Comparison of ENCODE assay signal across 20 cellular contexts in genomic region chr2:144415381-144415780, GRCh38.
DNase-seq lines count a peak whose midpoint lies in the region; ATAC-seq and TF ChIP-seq lines count a peak whose summit lies in the region.
"Had no signal": no experiment of that assay in that cellular context is flagged by ENCODE, and none has a peak within 500 bp of the region (broad histone marks: within the 10 kb centered on the region; RNA-seq: fewer than 3 reads in every experiment).

No MANE protein-coding gene starts in this region.

- WGBS in smooth muscle cell (ENCODE audit: low lambda C conversion rate): 58% methylated on average over 4 of the region's 4 CpGs

- no peaks in the 10 kb centered on the region for H4K20me1 ChIP-seq in PC-3 (ENCODE audit: low read length)
- H4K20me1 ChIP-seq in smooth muscle cell (ENCODE audit: low read depth): no peaks in the 10 kb centered on the region

- CTCF ChIA-PET in PC-3 (lab: Charles Lee): interaction anchor here (0.6 kb wide), 1 partner anchor 13 kb away, joined by 6 read pairs; no protein-coding TSS in a partner anchor
- CTCF ChIA-PET in RWPE1 (lab: Yijun Ruan, JAX): interaction anchor here (0.6 kb wide), 1 partner anchor 12 kb away, joined by 3 read pairs; no protein-coding TSS in a partner anchor

- intact Hi-C loops in PC-3 (cut with micrococcal nuclease): no loop called here

- H3K9ac ChIP-seq in PC-3 (ENCODE audit: low read length): 0 out of 2 replicates have a peak overlapping the region, but pooled peaks have one; percentile 7
- H3K9ac ChIP-seq in smooth muscle cell (ENCODE audit: low read depth): no peak overlapping the region

- H2AFZ ChIP-seq in PC-3 (ENCODE audit: low read length) (no peak overlapping the region), smooth muscle cell (ENCODE audit: low read depth) (no peak overlapping the region)

- peak; percentile 58 for ATAC-seq in PC-3
- no peak for ATAC-seq in HG02970 (IDR thresholded peaks at IDR 0.05; ENCODE audit: low FRiP score, unreplicated experiment)

- POLR2A ChIA-PET in PC-3 (lab: Charles Lee; ENCODE audit: unreplicated experiment): no interaction called here
- POLR2A ChIA-PET in RWPE1 (lab: Yijun Ruan, JAX; ENCODE audit: low non-redundant PET): no interaction called here

- no peaks in the 10 kb centered on the region for H3K79me2 ChIP-seq in PC-3 (ENCODE audit: low read length)
- H3K79me2 ChIP-seq in smooth muscle cell (ENCODE audit: low read depth): peaks cover 86% of the 10 kb centered on the region

- H3K9me2 ChIP-seq in PC-3 (replicated peaks; ENCODE audit: low read length): no peaks in the 10 kb centered on the region

- DNase-seq in DMS53 treated with DMSO at 0.1 percent for 48 hours (lab: John Stamatoyannopoulos, UW; ENCODE audit: unreplicated experiment) (peak; percentile 7), PC-3 (peak; percentile 55), fibroblast of mammary gland (ENCODE audit: low read depth) (peak; percentile 72), smooth muscle cell (lab: John Stamatoyannopoulos, UW; ENCODE audit: unreplicated experiment) (no peak), RWPE1 (ENCODE audit: low spot score) (no peak), globus pallidus (ENCODE audit: low spot score) (no peak)
- DNase-seq: AML-193; Caco-2; GOT3; mucosa of descending colon; NCI-H1417 treated with DMSO at 0.1 percent for 48 hours; NCI-H526; nucleus accumbens; retina; stimulated activated CD4-positive, alpha-beta T cell treated with anti-CD3 and anti-CD28 coated beads, Interleukin-15, amount 100 ng/mL, for 24 hours; T-helper 2 cell; tibial artery; WERI-Rb-1 had no signal

- TF ChIP-seq CTCF in PC-3 (conservative IDR thresholded peaks at IDR 0.05; ENCODE audit: low read depth, low read length): no peak
- no peak for TF ChIP-seq CTCF in fibroblast of mammary gland (conservative IDR thresholded peaks at IDR 0.05; ENCODE audit: control insufficient read depth, insufficient read depth, low read depth, low read length)
- no peak for TF ChIP-seq CTCF in smooth muscle cell (IDR thresholded peaks at IDR 0.05; ENCODE audit: borderline replicate concordance, insufficient read depth, poor library complexity, severe bottlenecking)
- no peak for TF ChIP-seq CTCF in RWPE1 (conservative IDR thresholded peaks at IDR 0.05; ENCODE audit: low read depth)

- H3K27me3 ChIP-seq in PC-3 (ENCODE audit: low read length): no peaks in the 10 kb centered on the region
- H3K27me3 ChIP-seq in smooth muscle cell (ENCODE audit: low read depth): no peaks in the 10 kb centered on the region
- H3K27me3 ChIP-seq: SJSA1, tibial artery had no signal

- H3K36me3 ChIP-seq in PC-3 (ENCODE audit: low read depth, low read length): no peaks in the 10 kb centered on the region
- peaks cover 5% of the 10 kb centered on the region for H3K36me3 ChIP-seq in smooth muscle cell (ENCODE audit: low read depth)
- H3K36me3 ChIP-seq: WERI-Rb-1 had no signal

- H3F3A ChIP-seq in PC-3 (ENCODE audit: low read length, unreplicated experiment) (no peaks in the 10 kb centered on the region), smooth muscle cell (ENCODE audit: low read depth) (peaks cover 23% of the 10 kb centered on the region)

- H3K27ac ChIP-seq in PC-3 (ENCODE audit: low read length): peak overlapping the region; percentile 69
- peak overlapping the region; percentile 79 for H3K27ac ChIP-seq in smooth muscle cell (ENCODE audit: low read depth)
- no peak overlapping the region for H3K27ac ChIP-seq in RWPE1
- H3K27ac ChIP-seq: SJSA1, tibial artery, WERI-Rb-1 had no signal

- peaks cover 26% of the 10 kb centered on the region for H3K4me1 ChIP-seq in PC-3 (ENCODE audit: insufficient read depth, low read length)
- no peaks in the 10 kb centered on the region for H3K4me1 ChIP-seq in smooth muscle cell (ENCODE audit: low read depth)
- H3K4me1 ChIP-seq: Caco-2, SJSA1 had no signal

- H3K4me2 ChIP-seq in PC-3 (ENCODE audit: low read length) (peak overlapping the region; percentile 36), smooth muscle cell (peak overlapping the region; percentile 15)

- H3K9me3 ChIP-seq in PC-3 (ENCODE audit: low read length) (no peaks in the 10 kb centered on the region), smooth muscle cell (replicated peaks; ENCODE audit: low read depth) (no peaks in the 10 kb centered on the region)
- H3K9me3 ChIP-seq: Caco-2, mucosa of descending colon, SJSA1, tibial artery had no signal

- H3K4me3 ChIP-seq in PC-3 (ENCODE audit: low read length) (no peak overlapping the region), fibroblast of mammary gland (ENCODE audit: control insufficient read depth, low read depth, low read length) (no peak overlapping the region), smooth muscle cell (no peak overlapping the region)
- H3K4me3 ChIP-seq: mucosa of descending colon, SJSA1, tibial artery had no signal

- no TSS peak for BruUV-seq in PC-3 (replicated peaks; lab: Mats Ljungman, UMichigan)

Comparison
In these comparisons a context has a peak if more than half of its experiments do, and no peak if none do; other contexts are left out.
1. DNase-seq: peak in DMS53 treated with DMSO at 0.1 percent for 48 hours (single experiment), PC-3 (single experiment) and fibroblast of mammary gland (single experiment); none in smooth muscle cell (single experiment), RWPE1 (single experiment) and globus pallidus (single experiment).